In the genomic region with DNA sequence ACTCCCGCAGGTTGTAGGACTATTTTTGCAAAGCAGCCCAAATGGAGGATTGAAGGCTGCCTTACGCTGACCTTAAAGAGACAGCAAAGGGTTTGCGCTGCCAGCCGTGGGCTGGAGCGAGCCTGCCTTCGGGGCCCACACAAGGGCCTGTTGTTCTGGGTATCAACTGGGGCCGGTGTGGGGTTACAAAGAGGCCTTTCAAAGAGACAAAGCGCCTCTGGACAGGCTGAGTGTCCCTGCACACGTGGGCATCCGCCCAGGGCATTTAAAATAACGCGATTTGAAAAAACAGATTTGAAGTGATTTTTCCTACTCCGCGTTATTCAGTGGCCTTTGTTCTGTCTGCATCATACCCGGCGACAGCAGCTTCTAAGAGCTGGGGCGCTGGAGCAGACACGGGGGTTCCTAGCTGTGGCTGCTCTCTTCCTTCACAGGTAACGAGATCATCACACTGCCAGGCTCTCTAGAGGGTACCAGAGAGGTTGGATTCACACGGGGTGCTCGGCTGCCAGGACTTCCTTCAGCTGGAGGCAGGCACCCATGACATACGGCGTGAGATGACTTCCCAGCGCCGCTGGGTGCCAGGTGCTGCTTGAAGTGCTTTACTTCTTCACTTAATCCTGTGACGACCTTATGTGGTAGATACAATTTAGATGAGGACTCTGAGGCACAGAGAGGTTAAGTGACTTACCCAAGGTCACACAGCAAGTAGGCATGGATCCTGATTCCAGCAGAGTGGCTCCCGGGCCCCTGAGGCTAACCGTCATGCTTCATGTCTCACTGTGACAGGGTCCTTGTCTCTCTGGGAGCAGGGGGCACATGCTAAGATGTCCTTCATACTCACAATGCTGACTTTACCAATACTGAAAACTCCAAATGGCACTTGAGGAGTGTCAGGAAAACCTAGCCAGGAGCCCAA, we compare ENCODE assay signal across 1 cellular context.
TF ChIP-seq lines count a peak whose summit lies in the region.

No MANE protein-coding gene starts in this region.

TF ChIP-seq in H1, 55 proteins besides CTCF, POLR2A, EP300 and RAD21:
- no peak for TF ChIP-seq FOSL1 (IDR thresholded peaks at IDR 0.05; ENCODE audit: insufficient read depth, low read depth, low read length)
- TF ChIP-seq KDM4A (IDR thresholded peaks at IDR 0.05; ENCODE audit: low read depth, low read length, severe bottlenecking), result no peak
- no peak for TF ChIP-seq BACH1 (IDR thresholded peaks at IDR 0.05; ENCODE audit: low read length)
